ENCODE assay signal across 1 cellular context in genomic region chr11:66471142-66471541, GRCh38.
TF ChIP-seq lines count a peak whose summit lies in the region.

No MANE protein-coding gene starts in this region.

TF ChIP-seq in GM12878, 131 proteins besides CTCF, POLR2A, EP300 and RAD21:
- TF ChIP-seq, protein P1, sequence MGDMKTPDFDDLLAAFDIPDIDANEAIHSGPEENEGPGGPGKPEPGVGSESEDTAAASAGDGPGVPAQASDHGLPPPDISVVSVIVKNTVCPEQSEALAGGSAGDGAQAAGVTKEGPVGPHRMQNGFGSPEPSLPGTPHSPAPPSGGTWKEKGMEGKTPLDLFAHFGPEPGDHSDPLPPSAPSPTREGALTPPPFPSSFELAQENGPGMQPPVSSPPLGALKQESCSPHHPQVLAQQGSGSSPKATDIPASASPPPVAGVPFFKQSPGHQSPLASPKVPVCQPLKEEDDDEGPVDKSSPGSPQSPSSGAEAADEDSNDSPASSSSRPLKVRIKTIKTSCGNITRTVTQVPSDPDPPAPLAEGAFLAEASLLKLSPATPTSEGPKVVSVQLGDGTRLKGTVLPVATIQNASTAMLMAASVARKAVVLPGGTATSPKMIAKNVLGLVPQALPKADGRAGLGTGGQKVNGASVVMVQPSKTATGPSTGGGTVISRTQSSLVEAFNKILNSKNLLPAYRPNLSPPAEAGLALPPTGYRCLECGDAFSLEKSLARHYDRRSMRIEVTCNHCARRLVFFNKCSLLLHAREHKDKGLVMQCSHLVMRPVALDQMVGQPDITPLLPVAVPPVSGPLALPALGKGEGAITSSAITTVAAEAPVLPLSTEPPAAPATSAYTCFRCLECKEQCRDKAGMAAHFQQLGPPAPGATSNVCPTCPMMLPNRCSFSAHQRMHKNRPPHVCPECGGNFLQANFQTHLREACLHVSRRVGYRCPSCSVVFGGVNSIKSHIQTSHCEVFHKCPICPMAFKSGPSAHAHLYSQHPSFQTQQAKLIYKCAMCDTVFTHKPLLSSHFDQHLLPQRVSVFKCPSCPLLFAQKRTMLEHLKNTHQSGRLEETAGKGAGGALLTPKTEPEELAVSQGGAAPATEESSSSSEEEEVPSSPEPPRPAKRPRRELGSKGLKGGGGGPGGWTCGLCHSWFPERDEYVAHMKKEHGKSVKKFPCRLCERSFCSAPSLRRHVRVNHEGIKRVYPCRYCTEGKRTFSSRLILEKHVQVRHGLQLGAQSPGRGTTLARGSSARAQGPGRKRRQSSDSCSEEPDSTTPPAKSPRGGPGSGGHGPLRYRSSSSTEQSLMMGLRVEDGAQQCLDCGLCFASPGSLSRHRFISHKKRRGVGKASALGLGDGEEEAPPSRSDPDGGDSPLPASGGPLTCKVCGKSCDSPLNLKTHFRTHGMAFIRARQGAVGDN (IDR thresholded peaks at IDR 0.05): no peak
- no peak for TF ChIP-seq TCF12 (IDR thresholded peaks at IDR 0.05; ENCODE audit: low read depth, low read length)
- TF ChIP-seq POLR2AphosphoS5 (IDR thresholded peaks at IDR 0.05; ENCODE audit: low read length): no peak
- TF ChIP-seq BCL3 (IDR thresholded peaks at IDR 0.05; ENCODE audit: borderline replicate concordance, insufficient read depth, low read depth, low read length, poor library complexity, severe bottlenecking): peak; percentile 25
- TF ChIP-seq KAT2A (conservative IDR thresholded peaks at IDR 0.05; ENCODE audit: control insufficient read depth, low read depth, low read length): no peak
- TF ChIP-seq ZNF622 (IDR thresholded peaks at IDR 0.05): no peak
- no peak for TF ChIP-seq PBX3 (IDR thresholded peaks at IDR 0.05; ENCODE audit: insufficient replicate concordance, low read depth, low read length)
- TF ChIP-seq HDAC2 (IDR thresholded peaks at IDR 0.05): no peak
TF ChIP-seq in GM12878: peak in this region for 1.
